In the genomic region with DNA sequence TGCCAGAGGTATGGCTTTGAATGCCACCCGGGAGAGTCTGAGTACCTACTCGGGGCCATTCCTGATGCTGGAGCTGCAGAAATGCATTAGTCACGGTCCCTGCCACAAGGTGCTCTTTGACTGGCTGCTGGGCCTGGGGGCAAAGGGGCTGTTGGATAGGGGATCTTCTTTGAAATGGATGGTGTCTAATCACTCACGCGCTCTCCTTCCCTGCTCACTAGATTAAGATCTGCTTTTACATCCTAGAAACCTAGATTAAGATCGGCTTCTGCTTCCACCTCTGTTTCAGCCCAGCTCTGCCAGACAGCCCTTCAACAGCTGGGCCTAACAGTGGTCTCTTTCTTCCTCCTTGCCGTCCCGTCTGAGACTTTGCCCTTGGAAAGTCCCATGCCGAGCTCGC, we compare ENCODE assay signal across 19 cellular contexts. TPM values are rescaled to one million over a fixed set of nuclear protein-coding genes. Genes with fewer than 3 reads are reported as not detected.
DNase-seq lines count a peak whose midpoint lies in the region; ATAC-seq, FAIRE-seq and TF ChIP-seq lines count a peak whose summit lies in the region.
"Had no signal": no experiment of that assay in that cellular context is flagged by ENCODE, and none has a peak within 500 bp of the region (broad histone marks: within the 10 kb centered on the region; RNA-seq: fewer than 3 reads in every experiment).

No MANE protein-coding gene starts in this region.

- H3K23ac ChIP-seq in H1 (ENCODE audit: insufficient read length) (no peak overlapping the region), mesendoderm (ENCODE audit: low read length) (no peak overlapping the region)

- H3K4me3 Mint-ChIP-seq in progenitor cell of endocrine pancreas (ENCODE audit: low read depth) = no peak overlapping the region
- H3K4me3 Mint-ChIP-seq: CD8-positive, alpha-beta T cell had no signal

- WGBS in SK-N-SH (ENCODE audit: low lambda C conversion rate) = 71% methylated on average over 8 of the region's 10 CpGs
- 95% methylated on average over 10 of the region's 10 CpGs; no CpG with 5 or more reads in 1 of the 2 experiments for WGBS in H1 (ENCODE audit: extremely low coverage in 1 of 2, insufficient coverage in 1 of 2, insufficient read length in 1 of 2, insufficient replicate concordance in 2 of 2, low coverage in 1 of 2, low lambda C conversion rate in 2 of 2, missing lambda C conversion rate in 1 of 2), 2 experiments
- no CpG with 5 or more reads among the region's 10 CpGs for WGBS in mesendoderm (ENCODE audit: extremely low coverage, insufficient coverage, low lambda C conversion rate)
- WGBS in spleen, 5 donors = 38 to 55% (median 46%) methylated on average over 9 to 10 of the region's 10 CpGs

- TF ChIP-seq RAD21 in SK-N-SH (IDR thresholded peaks at IDR 0.05; ENCODE audit: low read length) (no peak), H1 (IDR thresholded peaks at IDR 0.05 in 1 of 2, conservative IDR thresholded peaks at IDR 0.05 in 1 of 2; ENCODE audit: low read depth in 2 of 2, low read length in 2 of 2) (no peak)

- no peak for DNase-seq in SK-N-SH
- DNase-seq in H1 (ENCODE audit: low read depth in 1 of 2, low spot score in 2 of 2) = no peak
- DNase-seq in mesendoderm = no peak
- peak; percentile 24 for DNase-seq in spleen
- no peak for DNase-seq in GM03348 (ENCODE audit: low spot score)
- DNase-seq in left lung = no peak
- no peak for DNase-seq in progenitor cell of endocrine pancreas (ENCODE audit: low spot score, unreplicated experiment)
- DNase-seq: Caco-2; CD8-positive, alpha-beta T cell; HCEC 1CT had no signal

- H2BK120ac ChIP-seq in H1 (replicated peaks; ENCODE audit: low read depth, low read length) (no peak overlapping the region), mesendoderm (ENCODE audit: low read depth, low read length) (no peak overlapping the region)

- no peaks in the 10 kb centered on the region for H3K79me2 ChIP-seq in SK-N-SH (ENCODE audit: insufficient read depth)
- no peaks in the 10 kb centered on the region for H3K79me2 ChIP-seq in H1 (ENCODE audit: control insufficient read depth in 1 of 2, insufficient read depth in 2 of 2, low read length in 2 of 2)
- no peaks in the 10 kb centered on the region for H3K79me2 ChIP-seq in mesendoderm (ENCODE audit: control insufficient read depth, insufficient read depth, low read length)

- FAIRE-seq in H1 (lab: Jason Lieb, UNC) = no peak
- FAIRE-seq: GM12891 had no signal

- H4K91ac ChIP-seq in H1 (replicated peaks; ENCODE audit: insufficient read length, low read length) = no peak overlapping the region

- H4K5ac ChIP-seq in H1 (ENCODE audit: insufficient read length, low read depth, low read length) (no peak overlapping the region), mesendoderm (ENCODE audit: low read length) (no peak overlapping the region)

- H3K4me1 Mint-ChIP-seq in progenitor cell of endocrine pancreas (ENCODE audit: low read depth) = peaks cover 62% of the 10 kb centered on the region
- H3K4me1 Mint-ChIP-seq: CD14-positive monocyte had no signal

- ATAC-seq in SK-N-SH treated with all-trans-retinoic acid at 6 μM for 48 hours (no peak), left lung (no peak)
- ATAC-seq: CD8-positive, alpha-beta T cell had no signal

- no peak overlapping the region for H3K9ac ChIP-seq in SK-N-SH
- H3K9ac ChIP-seq in H1 (replicated peaks in 1 of 4; ENCODE audit: extremely low read depth in 1 of 4, low read depth in 3 of 4, low read length in 3 of 4) = no peak overlapping the region
- no peak overlapping the region for H3K9ac ChIP-seq in mesendoderm (ENCODE audit: low read length)

- H3K36me3 ChIP-seq in SK-N-SH (replicated peaks in 1 of 2; ENCODE audit: control insufficient read depth in 1 of 2, insufficient read depth in 2 of 2, low read length in 1 of 2) = no peaks in the 10 kb centered on the region
- no peaks in the 10 kb centered on the region; a peak in 1 of 8 replicates for H3K36me3 ChIP-seq in H1 (ENCODE audit: control insufficient read depth in 2 of 4, insufficient read depth in 4 of 4, low read length in 3 of 4)
- no peaks in the 10 kb centered on the region for H3K36me3 ChIP-seq in mesendoderm (ENCODE audit: control insufficient read depth, insufficient read depth, low read length)
- H3K36me3 ChIP-seq in spleen = no peaks in the 10 kb centered on the region
- no peaks in the 10 kb centered on the region for H3K36me3 ChIP-seq in left lung

- intact Hi-C loops in spleen (cut with DNase I; ENCODE audit: low total_unique reads) = no loop called here
- intact Hi-C loops in left lung (cut with DNase I) = no loop called here

- H3K27ac ChIP-seq in SK-N-SH (ENCODE audit: low read depth in 2 of 2, low read length in 1 of 2) (no peak overlapping the region), H1 (ENCODE audit: low read depth, low read length) (no peak overlapping the region), mesendoderm (ENCODE audit: low read depth, low read length) (no peak overlapping the region), spleen (no peak overlapping the region), left lung (no peak overlapping the region)
- H3K27ac ChIP-seq: 22Rv1, HL-60 had no signal

- no peak overlapping the region for H2BK20ac ChIP-seq in H1 (ENCODE audit: low read length)

- H3K9me3 Mint-ChIP-seq in progenitor cell of endocrine pancreas (ENCODE audit: low read depth) = no peaks in the 10 kb centered on the region
- H3K9me3 Mint-ChIP-seq: CD8-positive, alpha-beta T cell had no signal

- POLR2A ChIA-PET in SK-N-SH (lab: Yijun Ruan, JAX) = no interaction called here
- POLR2A ChIA-PET in H1 (lab: Charles Lee; ENCODE audit: partially characterized antibody) = interaction anchor here (0.9 kb wide), 3 partner anchors 14 to 48 kb away, joined by 3 to 4 read pairs (median 3); no protein-coding TSS in a partner anchor

- no peaks in the 10 kb centered on the region for H4K20me1 ChIP-seq in SK-N-SH (ENCODE audit: insufficient read depth)
- no peaks in the 10 kb centered on the region for H4K20me1 ChIP-seq in H1 (replicated peaks in 1 of 2; ENCODE audit: control insufficient read depth in 1 of 2, insufficient read depth in 2 of 2, low read length in 2 of 2)

- H3K23me2 ChIP-seq in H1 (ENCODE audit: low read depth, low read length) = no peaks in the 10 kb centered on the region; the same call in 1 of the 2 replicates

- H3K27me3 Mint-ChIP-seq in progenitor cell of endocrine pancreas = peaks cover 42% of the 10 kb centered on the region

- H3K4ac ChIP-seq in H1 (replicated peaks; ENCODE audit: insufficient read length, low read depth, low read length) = no peak overlapping the region
- H3K4ac ChIP-seq in mesendoderm (ENCODE audit: low read depth, low read length) = no peak overlapping the region

- no peak for TF ChIP-seq POLR2A in H1 (IDR thresholded peaks at IDR 0.05; ENCODE audit: control extremely low read depth in 1 of 2, low read depth in 2 of 2, low read length in 2 of 2)
- TF ChIP-seq POLR2A in spleen (IDR thresholded peaks at IDR 0.05) = no peak

- CTCF ChIA-PET in SK-N-SH (lab: Yijun Ruan, JAX) (interaction anchor here (1.0 to 1.5 kb wide), 9 partner anchors 10 to 240 kb away, joined by 3 to 6 read pairs (median 3); no protein-coding TSS in a partner anchor), H1 (lab: Charles Lee; ENCODE audit: partially characterized antibody) (interaction anchor here (0.7 to 12.0 kb wide), 15 partner anchors 9 to 241 kb away, joined by 3 to 98 read pairs (median 3); no protein-coding TSS in a partner anchor)

- no peaks in the 10 kb centered on the region for H3K36me3 Mint-ChIP-seq in progenitor cell of endocrine pancreas (ENCODE audit: insufficient read depth)
- H3K36me3 Mint-ChIP-seq: CD14-positive monocyte; CD8-positive, alpha-beta T cell had no signal

- no peak overlapping the region for H3K18ac ChIP-seq in H1 (ENCODE audit: extremely low read depth, low read length)
- no peak overlapping the region for H3K18ac ChIP-seq in mesendoderm (ENCODE audit: low read length)

- peak overlapping the region; percentile 1; the same call in 1 of the 2 replicates for H2BK5ac ChIP-seq in H1 (ENCODE audit: low read depth, low read length)
- H2BK5ac ChIP-seq in mesendoderm (ENCODE audit: low read length) = no peak overlapping the region

- TF ChIP-seq EP300 in SK-N-SH (IDR thresholded peaks at IDR 0.05; ENCODE audit: borderline replicate concordance in 1 of 2, low read depth in 1 of 2, low read length in 1 of 2) (no peak), H1 (IDR thresholded peaks at IDR 0.05; ENCODE audit: borderline replicate concordance in 1 of 2, low read depth in 2 of 2, low read length in 2 of 2) (no peak)

- no peaks in the 10 kb centered on the region for H3K9me2 ChIP-seq in SK-N-SH

- H3K27me3 ChIP-seq in SK-N-SH (ENCODE audit: insufficient read depth) = peaks cover 48% of the 10 kb centered on the region
- H3K27me3 ChIP-seq in H1 (replicated peaks in 1 of 4; ENCODE audit: control insufficient read depth in 3 of 4, extremely low read depth in 1 of 4, insufficient read depth in 3 of 4, low read length in 3 of 4) = peaks cover 0 to 17% (median 6%) of the 10 kb centered on the region in 4 experiments; a peak in 5 of 7 replicates
- H3K27me3 ChIP-seq in mesendoderm (ENCODE audit: insufficient read depth, low read length, poor library complexity) = no peaks in the 10 kb centered on the region
- H3K27me3 ChIP-seq in spleen (replicated peaks in 1 of 7) = peaks cover 0 to 92% (median 27%) of the 10 kb centered on the region in 7 donors
- peaks cover 0 to 95% of the 10 kb centered on the region in 2 donors for H3K27me3 ChIP-seq in left lung

- no peak overlapping the region for H3K4me3 ChIP-seq in SK-N-SH (ENCODE audit: low read depth in 2 of 2, low read length in 1 of 2)
- no peak overlapping the region for H3K4me3 ChIP-seq in H1 (ENCODE audit: extremely low read depth in 1 of 4, insufficient read depth in 2 of 4, low read depth in 3 of 4, low read length in 4 of 4)
- no peak overlapping the region for H3K4me3 ChIP-seq in mesendoderm (ENCODE audit: low read length)
- H3K4me3 ChIP-seq in spleen = no peak overlapping the region
- no peak overlapping the region for H3K4me3 ChIP-seq in left lung

- H3K56ac ChIP-seq in H1 (replicated peaks; ENCODE audit: insufficient read length, low read depth, low read length) = no peak overlapping the region
- H3K56ac ChIP-seq in mesendoderm (ENCODE audit: low read length) = peak overlapping the region; percentile 27

- no peaks in the 10 kb centered on the region for H3F3A ChIP-seq in SK-N-SH (replicated peaks; ENCODE audit: insufficient read depth)

- H3K4me2 ChIP-seq in SK-N-SH (no peak overlapping the region), H1 (ENCODE audit: insufficient read depth in 1 of 2, low read depth in 2 of 2, low read length in 2 of 2) (no peak overlapping the region), mesendoderm (ENCODE audit: low read length) (no peak overlapping the region)

- H2BK15ac ChIP-seq in H1 (ENCODE audit: low read length) = no peak overlapping the region
- H2BK15ac ChIP-seq in mesendoderm (replicated peaks; ENCODE audit: low read depth) = no peak overlapping the region

- H3K4me1 ChIP-seq in SK-N-SH (ENCODE audit: control insufficient read depth in 1 of 2, insufficient read depth in 2 of 2, low read depth in 1 of 2, low read length in 1 of 2) (peaks cover 0 to 37% of the 10 kb centered on the region in 2 experiments; a peak in 1 of 4 replicates), H1 (replicated peaks in 1 of 4; ENCODE audit: control insufficient read depth in 3 of 4, insufficient read depth in 4 of 4, low read length in 3 of 4) (peaks cover 3 to 13% (median 5%) of the 10 kb centered on the region in 4 experiments; a peak in 6 of 7 replicates), mesendoderm (ENCODE audit: control insufficient read depth, low read depth, low read length) (peaks cover 6% of the 10 kb centered on the region), spleen (no peaks in the 10 kb centered on the region), left lung (no peaks in the 10 kb centered on the region)
- H3K4me1 ChIP-seq: Caco-2 had no signal

- H3K9me3 ChIP-seq in SK-N-SH (no peaks in the 10 kb centered on the region), H1 (ENCODE audit: insufficient read depth in 2 of 2, low read depth in 1 of 2, low read length in 1 of 2) (no peaks in the 10 kb centered on the region), spleen (no peaks in the 10 kb centered on the region), left lung (no peaks in the 10 kb centered on the region)
- H3K9me3 ChIP-seq: Caco-2 had no signal

- no peak overlapping the region for H3K14ac ChIP-seq in H1 (ENCODE audit: insufficient read length)

- no peak overlapping the region for H2BK12ac ChIP-seq in H1 (ENCODE audit: low read depth, low read length)

- H2AFZ ChIP-seq in SK-N-SH (ENCODE audit: low read depth) (no peak overlapping the region), H1 (ENCODE audit: low read length) (no peak overlapping the region)

- H3K79me1 ChIP-seq in H1 (ENCODE audit: low read depth, low read length) (no peaks in the 10 kb centered on the region), mesendoderm (ENCODE audit: low read length) (no peaks in the 10 kb centered on the region)

- H2AK5ac ChIP-seq in H1 (ENCODE audit: low read depth, low read length) (no peak overlapping the region), mesendoderm (ENCODE audit: low read length) (peak overlapping the region; percentile 54)

- no peak for TF ChIP-seq CTCF in SK-N-SH (IDR thresholded peaks at IDR 0.05)
- TF ChIP-seq CTCF in H1 (IDR thresholded peaks at IDR 0.05; ENCODE audit: control extremely low read depth in 1 of 3, insufficient read depth in 1 of 3, low read depth in 1 of 3, low read length in 3 of 3) = no peak
- TF ChIP-seq CTCF in spleen (IDR thresholded peaks at IDR 0.05 in 8 of 11, conservative IDR thresholded peaks at IDR 0.05 in 3 of 11) = no peak
- TF ChIP-seq CTCF in left lung (IDR thresholded peaks at IDR 0.05) = no peak
- no peak for TF ChIP-seq CTCF in progenitor cell of endocrine pancreas (IDR thresholded peaks at IDR 0.05; ENCODE audit: unreplicated experiment)

- H4K8ac ChIP-seq in H1 (ENCODE audit: extremely low read depth, insufficient read depth, low read length) = no peak overlapping the region
- no peak overlapping the region for H4K8ac ChIP-seq in mesendoderm (ENCODE audit: low read depth, low read length)

- H3K27ac Mint-ChIP-seq in progenitor cell of endocrine pancreas = no peak overlapping the region
- H3K27ac Mint-ChIP-seq: CD8-positive, alpha-beta T cell had no signal

RNA-seq across cellular contexts. Expression of a gene that starts 57.2 kb away (rescaled TPM):
- polyA plus RNA-seq in SK-N-SH (2012; rRNA removed) (not detected in 2 replicates), H1 (2011; rRNA removed) (0.02 TPM in 1 of 2 replicates, not detected in the other), spleen (not detected)
- polyA plus RNA-seq in SK-N-SH (2012; cell fraction: cytosol; rRNA removed) = not detected in 2 replicates
- 0.08 TPM in 1 of 2 replicates, not detected in the other for polyA plus RNA-seq in SK-N-SH (2012; cell fraction: nucleus; rRNA removed)
- total RNA-seq in H1 (2021; fragmentation: NEBNext Ultra II Directional; extraction: Animal tissue kit (Norgen Biotek cat#: 25700)) = not detected in 2 replicates
- polyA plus RNA-seq in H1 (2011; cell fraction: cytosol; rRNA removed) = not detected
- polyA plus RNA-seq in H1 (2011; cell fraction: nucleus; rRNA removed) = not detected
- polyA plus RNA-seq in H1 (2012, experiment 1 of 2) = 0.05 TPM in 1 of 4 replicates, not detected in the others
- polyA plus RNA-seq in H1 (2012, experiment 2 of 2) = not detected
- polyA plus RNA-seq in H1 (2013, experiment 1 of 2) = not detected
- 0.06 TPM for polyA plus RNA-seq in H1 (2013, experiment 2 of 2)
- not detected in 2 replicates for polyA minus RNA-seq in H1 (2011; rRNA and poly(A)+ RNA removed)
- not detected for polyA minus RNA-seq in H1 (2011; cell fraction: cytosol; rRNA and poly(A)+ RNA removed)
- not detected for polyA minus RNA-seq in H1 (2011; cell fraction: nucleus; rRNA and poly(A)+ RNA removed)
- polyA plus RNA-seq in mesendoderm (2013, experiment 1 of 2) = not detected
- polyA plus RNA-seq in mesendoderm (2013, experiment 2 of 2) = 0.03 TPM
- total RNA-seq in spleen (not detected), left lung (not detected), progenitor cell of endocrine pancreas (not detected in 2 replicates)
- total RNA-seq: A673; CD8-positive, alpha-beta T cell; Daoy; H4 had no signal
- polyA plus RNA-seq: BJ, CD14-positive monocyte had no signal
